ENCODE assay signal across 19 cellular contexts in genomic region chr5:62780888-62781287, GRCh38.
"Had no signal": no experiment of that assay in that cellular context is flagged by ENCODE, and none has a peak within 500 bp of the region (broad histone marks: within the 10 kb centered on the region; RNA-seq: fewer than 3 reads in every experiment).

No MANE protein-coding gene starts in this region.

- DNase-seq: activated CD4-positive, alpha-beta T cell treated with anti-CD3 and anti-CD28 coated beads, Interleukin-2, amount 50 U/mL, for 1 hour; activated CD8-positive, alpha-beta memory T cell treated with anti-CD3 and anti-CD28 coated beads, Interleukin-2, amount 50 U/mL, for 4 hours; activated effector memory CD4-positive, alpha-beta T cell treated with Interleukin-2 at 50 U/mL for 16 hours; activated naive CD4-positive, alpha-beta T cell treated with anti-CD3 and anti-CD28 coated beads, Interleukin-2, amount 50 U/mL, for 16 hours; activated T-cell treated with anti-CD3 and anti-CD28 coated beads, Interleukin-2, amount 50 U/mL, for 48 hours; aorta; brain microvascular endothelial cell; central memory CD4-positive, alpha-beta T cell; dorsolateral prefrontal cortex; hypothalamus; left ventricle myocardium superior; psoas muscle; stimulated activated CD4-positive, alpha-beta T cell treated with anti-CD3 and anti-CD28 coated beads, Interleukin-4, amount 100 ng/mL, for 24 hours; T1000; thyroid gland had no signal

- H3K4me2 ChIP-seq: smooth muscle cell had no signal

- H3K36me3 Mint-ChIP-seq: stimulated activated memory B cell treated with anti-CD40 and anti-IgM and Interleukin-4, amounts not matched to agents 10 μg/mL and 1 μg/mL and 100 μg/mL, for 72 hours had no signal

- H3K9me3 ChIP-seq: psoas muscle, thyroid gland had no signal

- H3K27ac Mint-ChIP-seq: stimulated activated memory B cell treated with anti-CD40 and anti-IgM and Interleukin-4, amounts not matched to agents 10 μg/mL and 1 μg/mL and 100 μg/mL, for 72 hours had no signal

- H3K27me3 Mint-ChIP-seq: stimulated activated memory B cell treated with anti-CD40 and anti-IgM and Interleukin-4, amounts not matched to agents 10 μg/mL and 1 μg/mL and 100 μg/mL, for 72 hours had no signal

- H3K4me1 ChIP-seq: psoas muscle, thyroid gland had no signal

- H3K27ac ChIP-seq: brain microvascular endothelial cell, dorsolateral prefrontal cortex, psoas muscle, thyroid gland had no signal

- H3K4me3 ChIP-seq: dorsolateral prefrontal cortex, psoas muscle, smooth muscle cell, thyroid gland had no signal

- H3K36me3 ChIP-seq: brain microvascular endothelial cell, thyroid gland had no signal

- H3K4me3 Mint-ChIP-seq: stimulated activated memory B cell treated with anti-CD40 and anti-IgM and Interleukin-4, amounts not matched to agents 10 μg/mL and 1 μg/mL and 100 μg/mL, for 72 hours had no signal

- ATAC-seq: activated CD4-positive, CD25-positive, alpha-beta regulatory T cell treated with anti-CD3 and anti-CD28 coated beads, Interleukin-2, amount 50 U/mL, for 24 hours; left ventricle myocardium superior; psoas muscle; sciatic nerve had no signal

- H3K27me3 ChIP-seq: brain microvascular endothelial cell, dorsolateral prefrontal cortex, thyroid gland had no signal
